ENCODE assay signal across 12 cellular contexts in genomic region chr4:128570380-128570779, GRCh38.
DNase-seq lines count a peak whose midpoint lies in the region; ATAC-seq, FAIRE-seq and TF ChIP-seq lines count a peak whose summit lies in the region.
"Had no signal": no experiment of that assay in that cellular context is flagged by ENCODE, and none has a peak within 500 bp of the region (broad histone marks: within the 10 kb centered on the region; RNA-seq: fewer than 3 reads in every experiment).

No MANE protein-coding gene starts in this region.

- H3K27ac ChIP-seq in BLaER1 treated with 17β-estradiol and CSF1 and Interleukin-3, amounts not matched to agents 10 nM and 100 nM = peak overlapping the region in 6 of 11 experiments; percentile 7 to 69 (median 58); a peak in 10 of 22 replicates
- peak overlapping the region; percentile 80 for H3K27ac ChIP-seq in endothelial cell of umbilical vein (ENCODE audit: insufficient read depth, low read depth, low read length)
- H3K27ac ChIP-seq in naive thymus-derived CD4-positive, alpha-beta T cell (ENCODE audit: low read depth, low read length) = no peak overlapping the region

- no peaks in the 10 kb centered on the region for H4K20me1 ChIP-seq in BLaER1 treated with 17β-estradiol and CSF1 and Interleukin-3, amounts not matched to agents 10 nM and 100 nM
- no peaks in the 10 kb centered on the region for H4K20me1 ChIP-seq in endothelial cell of umbilical vein (replicated peaks; ENCODE audit: control insufficient read depth, extremely low read depth, insufficient read depth, low read length)

- TF ChIP-seq CTCF in endothelial cell of umbilical vein (IDR thresholded peaks at IDR 0.05; ENCODE audit: extremely low read depth in 1 of 2, insufficient read depth in 1 of 2, low read depth in 1 of 2, low read length in 2 of 2) = no peak

- no TSS peak for BruUV-seq in endothelial cell of umbilical vein (replicated peaks; lab: Mats Ljungman, UMichigan)

- POLR2A ChIA-PET in endothelial cell of umbilical vein (lab: Charles Lee) = no interaction called here
- POLR2A ChIA-PET in naive thymus-derived CD4-positive, alpha-beta T cell (lab: Charles Lee) = no interaction called here

- H3K9ac ChIP-seq in BLaER1 treated with 17β-estradiol and CSF1 and Interleukin-3, amounts not matched to agents 10 nM and 100 nM = no peak overlapping the region
- peak overlapping the region; percentile 2 for H3K9ac ChIP-seq in endothelial cell of umbilical vein (replicated peaks; ENCODE audit: extremely low read depth, insufficient read depth, low read length)

- H3K27ac Mint-ChIP-seq in naive thymus-derived CD4-positive, alpha-beta T cell = no peak overlapping the region
- H3K27ac Mint-ChIP-seq: activated B cell treated with CpG ODN at 0.5 μM for 24 hours had no signal

- CTCF ChIA-PET in endothelial cell of umbilical vein (lab: Charles Lee) = interaction anchor here (0.8 to 1.7 kb wide), 2 partner anchors 16 to 116 kb away, joined by 3 to 6 read pairs; no protein-coding TSS in a partner anchor
- CTCF ChIA-PET in naive thymus-derived CD4-positive, alpha-beta T cell (lab: Charles Lee) = no interaction called here

- no peaks in the 10 kb centered on the region for H3K4me1 Mint-ChIP-seq in naive thymus-derived CD4-positive, alpha-beta T cell
- H3K4me1 Mint-ChIP-seq: activated B cell treated with CpG ODN at 0.5 μM for 24 hours had no signal

- no peak overlapping the region for H2AFZ ChIP-seq in endothelial cell of umbilical vein (ENCODE audit: low read depth, low read length)

- dilution Hi-C loops in endothelial cell of umbilical vein (cut with MboI; ENCODE audit: extremely low pct_ligation_motif_present, low sequenced_read_pairs) = no loop called here

- ATAC-seq in naive thymus-derived CD4-positive, alpha-beta T cell = peak; percentile 67
- ATAC-seq in GM19395 (IDR thresholded peaks at IDR 0.05; ENCODE audit: unreplicated experiment) (no peak), GM21529 (IDR thresholded peaks at IDR 0.05; ENCODE audit: unreplicated experiment) (no peak), HG03175 (IDR thresholded peaks at IDR 0.05; ENCODE audit: unreplicated experiment) (no peak)

- no peak overlapping the region for H3K4me3 Mint-ChIP-seq in naive thymus-derived CD4-positive, alpha-beta T cell
- H3K4me3 Mint-ChIP-seq: activated B cell treated with CpG ODN at 0.5 μM for 24 hours had no signal

- no peaks in the 10 kb centered on the region for H3K9me3 Mint-ChIP-seq in naive thymus-derived CD4-positive, alpha-beta T cell
- H3K9me3 Mint-ChIP-seq: activated B cell treated with CpG ODN at 0.5 μM for 24 hours had no signal

- H3K9me1 ChIP-seq in endothelial cell of umbilical vein (replicated peaks; ENCODE audit: control insufficient read depth, extremely low read depth, insufficient read depth, low read length) = no peaks in the 10 kb centered on the region

- DNase-seq in NOMO-1 treated with DMSO at 0.1 percent for 48 hours (lab: John Stamatoyannopoulos, UW; ENCODE audit: unreplicated experiment) (peak; percentile 66), endothelial cell of umbilical vein (ENCODE audit: low read depth, low spot score) (peak; percentile 41), NCI-H748 (lab: John Stamatoyannopoulos, UW; ENCODE audit: unreplicated experiment) (no peak)
- no peak for DNase-seq in naive thymus-derived CD4-positive, alpha-beta T cell
- DNase-seq: activated B cell treated with CpG ODN at 0.5 μM for 24 hours; activated naive CD4-positive, alpha-beta T cell treated with anti-CD3 and anti-CD28 coated beads, Interleukin-2, amount 50 U/mL, for 16 hours; midbrain; NCI-H774 had no signal

- no peaks in the 10 kb centered on the region for H3K36me3 Mint-ChIP-seq in naive thymus-derived CD4-positive, alpha-beta T cell

- FAIRE-seq in endothelial cell of umbilical vein (lab: Jason Lieb, UNC) = no peak

- peaks cover 0 to 64% (median 11%) of the 10 kb centered on the region in 10 experiments; a peak in 10 of 20 replicates for H3K4me1 ChIP-seq in BLaER1 treated with 17β-estradiol and CSF1 and Interleukin-3, amounts not matched to agents 10 nM and 100 nM
- peaks cover 45% of the 10 kb centered on the region for H3K4me1 ChIP-seq in endothelial cell of umbilical vein (ENCODE audit: control insufficient read depth, extremely low read depth, insufficient read depth, low read length)
- H3K4me1 ChIP-seq in naive thymus-derived CD4-positive, alpha-beta T cell (ENCODE audit: control insufficient read depth in 2 of 2, insufficient read depth in 2 of 2, low read length in 2 of 2) = no peaks in the 10 kb centered on the region

- H3K4me2 ChIP-seq in BLaER1 treated with 17β-estradiol and CSF1 and Interleukin-3, amounts not matched to agents 10 nM and 100 nM = peak overlapping the region in 5 of 11 experiments; percentile 53 to 85 (median 75); a peak in 11 of 22 replicates
- H3K4me2 ChIP-seq in endothelial cell of umbilical vein (ENCODE audit: insufficient read depth, low read length) = no peak overlapping the region

- intact Hi-C loops in endothelial cell of umbilical vein (cut with micrococcal nuclease) = loop anchor here (5.0 kb wide), 3 partner anchors 183 to 378 kb away; partner anchors contain the start of gene PGRMC2
- intact Hi-C loops in naive thymus-derived CD4-positive, alpha-beta T cell (cut with micrococcal nuclease) = no loop called here

- TF ChIP-seq POLR2A in endothelial cell of umbilical vein (IDR thresholded peaks at IDR 0.05; ENCODE audit: low read depth, low read length) = no peak

- no peaks in the 10 kb centered on the region for H3K27me3 ChIP-seq in BLaER1 treated with 17β-estradiol and CSF1 and Interleukin-3, amounts not matched to agents 10 nM and 100 nM
- no peaks in the 10 kb centered on the region for H3K27me3 ChIP-seq in endothelial cell of umbilical vein (ENCODE audit: control insufficient read depth in 2 of 2, insufficient read depth in 2 of 2, low read length in 2 of 2)
- no peaks in the 10 kb centered on the region for H3K27me3 ChIP-seq in naive thymus-derived CD4-positive, alpha-beta T cell (ENCODE audit: control insufficient read depth in 2 of 2, insufficient read depth in 2 of 2, low read length in 2 of 2)

- no peaks in the 10 kb centered on the region for H3K79me2 ChIP-seq in endothelial cell of umbilical vein (ENCODE audit: control insufficient read depth, insufficient read depth, low read length)

- no peaks in the 10 kb centered on the region for H3K36me3 ChIP-seq in BLaER1 treated with 17β-estradiol and CSF1 and Interleukin-3, amounts not matched to agents 10 nM and 100 nM
- H3K36me3 ChIP-seq in endothelial cell of umbilical vein (ENCODE audit: control insufficient read depth in 2 of 2, extremely low read depth in 1 of 2, insufficient read depth in 2 of 2, low read length in 2 of 2) = no peaks in the 10 kb centered on the region
- H3K36me3 ChIP-seq in naive thymus-derived CD4-positive, alpha-beta T cell (ENCODE audit: control insufficient read depth in 2 of 3, insufficient read depth in 3 of 3, low read length in 3 of 3) = no peaks in the 10 kb centered on the region

- H3K9me3 ChIP-seq in BLaER1 treated with 17β-estradiol and CSF1 and Interleukin-3, amounts not matched to agents 10 nM and 100 nM (replicated peaks in 1 of 11) = no peaks in the 10 kb centered on the region
- H3K9me3 ChIP-seq in endothelial cell of umbilical vein (replicated peaks; ENCODE audit: control insufficient read depth, insufficient read depth, low read length) = no peaks in the 10 kb centered on the region
- H3K9me3 ChIP-seq in naive thymus-derived CD4-positive, alpha-beta T cell (ENCODE audit: control insufficient read depth in 2 of 3, low read length in 3 of 3) = no peaks in the 10 kb centered on the region

- H3K27me3 Mint-ChIP-seq in naive thymus-derived CD4-positive, alpha-beta T cell = peaks cover 4 to 27% (median 24%) of the 10 kb centered on the region in 5 donors

- no peak overlapping the region for H3K4me3 ChIP-seq in BLaER1 treated with 17β-estradiol and CSF1 and Interleukin-3, amounts not matched to agents 10 nM and 100 nM
- H3K4me3 ChIP-seq in endothelial cell of umbilical vein (replicated peaks in 1 of 3; ENCODE audit: insufficient read depth in 1 of 3, low read depth in 1 of 3, low read length in 3 of 3) = no peak overlapping the region
- no peak overlapping the region for H3K4me3 ChIP-seq in naive thymus-derived CD4-positive, alpha-beta T cell (ENCODE audit: low read length)

TF ChIP-seq in endothelial cell of umbilical vein, 7 proteins besides CTCF, POLR2A, EP300 and RAD21:
- TF ChIP-seq MAX (IDR thresholded peaks at IDR 0.05; ENCODE audit: insufficient read depth, insufficient read length) (no peak), JUN (IDR thresholded peaks at IDR 0.05; ENCODE audit: borderline replicate concordance, insufficient read depth, insufficient read length, low read depth) (no peak), POLR2AphosphoS5 (IDR thresholded peaks at IDR 0.05; ENCODE audit: insufficient read depth, low read depth, low read length) (no peak), GATA2 (IDR thresholded peaks at IDR 0.05; ENCODE audit: insufficient read depth, insufficient read length, low read depth, low read length) (no peak), EZH2 (IDR thresholded peaks at IDR 0.05; ENCODE audit: borderline replicate concordance, low read depth, low read length, severe bottlenecking) (no peak), FOS (IDR thresholded peaks at IDR 0.05; ENCODE audit: borderline replicate concordance, insufficient read depth, low read length) (peak; percentile 29)
TF ChIP-seq in endothelial cell of umbilical vein: peak in this region for 1.

Comparison
In these comparisons a context has a peak if more than half of its experiments do, and no peak if none do; other contexts are left out.
1. DNase-seq: peak in NOMO-1 treated with DMSO at 0.1 percent for 48 hours (single experiment) and endothelial cell of umbilical vein (single experiment); none in naive thymus-derived CD4-positive, alpha-beta T cell (0 of 9) and NCI-H748 (single experiment).